ENCODE assay signal across 21 cellular contexts in genomic region chr19:29421186-29421525, GRCh38.
"Had no signal": no experiment of that assay in that cellular context is flagged by ENCODE, and none has a peak within 500 bp of the region (broad histone marks: within the 10 kb centered on the region; RNA-seq: fewer than 3 reads in every experiment).

No MANE protein-coding gene starts in this region.

- H3K9ac ChIP-seq: parathyroid adenoma had no signal

- H3K4me1 ChIP-seq: colonic mucosa, heart left ventricle, parathyroid adenoma, right lobe of liver, testis, upper lobe of left lung had no signal

- H3K4me3 ChIP-seq: colonic mucosa, heart left ventricle, right lobe of liver, testis, upper lobe of left lung had no signal

- H2AFZ ChIP-seq: parathyroid adenoma had no signal

- H3K27ac ChIP-seq: brain microvascular endothelial cell, colonic mucosa, heart left ventricle, parathyroid adenoma, right lobe of liver, testis, upper lobe of left lung had no signal

- H3K79me2 ChIP-seq: parathyroid adenoma had no signal

- ATAC-seq: activated CD8-positive, alpha-beta T cell treated with anti-CD3 and anti-CD28 coated beads for 36 hours; activated naive CD8-positive, alpha-beta T cell treated with anti-CD3 and anti-CD28 coated beads, Interleukin-2, amount 50 U/mL, for 24 hours; activated T-helper 17 cell treated with anti-CD3 and anti-CD28 coated beads, Interleukin-2, amount 50 U/mL, for 72 hours; heart left ventricle; left ventricle myocardium superior; right lobe of liver had no signal

- H3K9me3 ChIP-seq: colonic mucosa, heart left ventricle, right lobe of liver, testis, upper lobe of left lung had no signal

- DNase-seq: activated CD4-positive, alpha-beta T cell treated with anti-CD3 and anti-CD28 coated beads for 48 hours; activated CD4-positive, CD25-positive, alpha-beta regulatory T cell; activated CD8-positive, alpha-beta T cell treated with anti-CD3 and anti-CD28 coated beads for 36 hours; activated naive CD4-positive, alpha-beta T cell treated with anti-CD3 and anti-CD28 coated beads for 36 hours; activated naive CD8-positive, alpha-beta T cell treated with anti-CD3 and anti-CD28 coated beads, Interleukin-2, amount 50 U/mL, for 24 hours; activated T-cell treated with anti-CD3 and anti-CD28 coated beads, Interleukin-2, amount 50 U/mL, for 1 hour; anterior cingulate cortex; brain microvascular endothelial cell; central memory CD4-positive, alpha-beta T cell; colonic mucosa; left ventricle myocardium superior; right lobe of liver; small intestine; stimulated activated CD4-positive, alpha-beta T cell treated with anti-CD3 and anti-CD28 coated beads, Interleukin-4, amount 100 ng/mL, for 1 hour; T-helper 1 cell; T-helper 9 cell; testis had no signal

- H3K27me3 ChIP-seq: brain microvascular endothelial cell, colonic mucosa, right lobe of liver, testis, upper lobe of left lung had no signal

- H3K36me3 ChIP-seq: brain microvascular endothelial cell, colonic mucosa, heart left ventricle, right lobe of liver, upper lobe of left lung had no signal
